ENCODE assay signal across 1 cellular context in the genomic region with DNA sequence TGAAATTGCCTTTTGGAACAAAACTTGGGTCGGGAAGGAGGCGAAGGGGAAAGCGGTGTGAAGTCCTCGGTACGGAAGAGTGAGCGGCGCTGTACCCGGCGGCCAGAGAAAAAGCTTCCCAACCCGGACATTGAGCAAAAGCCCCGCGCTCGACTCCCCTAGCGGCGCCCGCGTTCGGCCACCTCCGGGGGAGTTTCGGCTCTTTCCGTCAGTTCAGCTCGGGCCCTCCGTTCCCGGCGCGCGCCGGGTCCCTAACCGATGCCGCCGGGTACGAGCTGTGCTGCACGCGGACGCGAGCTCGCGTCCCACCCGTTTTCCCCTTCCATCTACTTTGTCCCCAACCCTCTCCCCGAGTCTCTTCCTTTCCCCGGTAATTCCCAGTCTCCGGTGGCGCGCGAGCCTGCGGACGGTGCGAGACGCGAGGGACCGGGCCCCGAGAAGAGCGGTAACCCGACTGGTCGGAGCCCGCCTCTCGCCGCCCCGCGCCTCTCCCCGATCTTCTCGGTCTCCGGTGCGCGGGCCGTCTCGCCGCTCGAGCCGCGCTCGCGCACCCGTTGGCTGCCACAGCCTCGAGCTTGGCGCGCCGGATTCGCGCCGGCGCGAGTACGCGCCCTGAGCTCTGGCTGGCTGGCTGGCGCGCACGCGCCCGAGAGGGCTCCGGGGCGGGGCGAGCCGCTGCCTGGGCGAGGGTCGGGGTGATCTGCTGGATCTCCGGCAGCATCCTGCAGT.
TF ChIP-seq lines count a peak whose summit lies in the region.

No MANE protein-coding gene starts in this region.

TF ChIP-seq in K562, 482 proteins besides CTCF, POLR2A, EP300 and RAD21 (continued from another document and continues in another):
- TF ChIP-seq KLF6 (CRISPR knock-in tag; IDR thresholded peaks at IDR 0.05; ENCODE audit: borderline replicate concordance) (no peak), NCOA2 (IDR thresholded peaks at IDR 0.05; ENCODE audit: partially characterized antibody in 2 of 2) (no peak), ETV6 (IDR thresholded peaks at IDR 0.05; ENCODE audit: borderline replicate concordance in 1 of 2, low read depth in 2 of 2, low read length in 1 of 2) (no peak), ETV6 (CRISPR knock-in tag; IDR thresholded peaks at IDR 0.05; ENCODE audit: borderline replicate concordance) (no peak), CBFB (CRISPR knock-in tag; IDR thresholded peaks at IDR 0.05) (no peak), MECOM (CRISPR knock-in tag; IDR thresholded peaks at IDR 0.05) (no peak), ZNF175 (CRISPR knock-in tag; IDR thresholded peaks at IDR 0.05; ENCODE audit: low read depth) (peak; percentile 82; the same call in 1 of the 2 replicates), SP2 (IDR thresholded peaks at IDR 0.05; ENCODE audit: extremely low read depth, low read depth, low read length, poor library complexity, severe bottlenecking) (no peak), ZNF583 (CRISPR knock-in tag; IDR thresholded peaks at IDR 0.05) (no peak), CTCFL (IDR thresholded peaks at IDR 0.05; ENCODE audit: borderline replicate concordance, insufficient read depth, low read depth, low read length, poor library complexity, severe bottlenecking) (peak; percentile 44), SMAD3 (CRISPR knock-in tag; conservative IDR thresholded peaks at IDR 0.05) (no peak), NEUROD1 (IDR thresholded peaks at IDR 0.05; ENCODE audit: borderline replicate concordance, low read depth, low read length, partially characterized antibody) (no peak), TAF1 (IDR thresholded peaks at IDR 0.05; ENCODE audit: control insufficient read depth, extremely low read depth, insufficient read depth, low read length, severe bottlenecking) (peak; percentile 77), NRF1 (conservative IDR thresholded peaks at IDR 0.05 in 1 of 2, IDR thresholded peaks at IDR 0.05 in 1 of 2) (peak; percentile 96), ELF2 (CRISPR knock-in tag; IDR thresholded peaks at IDR 0.05) (no peak), MAX (CRISPR knock-in tag; IDR thresholded peaks at IDR 0.05) (peak; percentile 67), SMAD2 (IDR thresholded peaks at IDR 0.05; ENCODE audit: low read depth, low read length) (no peak), HNRNPUL1 (IDR thresholded peaks at IDR 0.05; ENCODE audit: low read length) (no peak), ZSCAN32 (CRISPR knock-in tag; IDR thresholded peaks at IDR 0.05) (no peak), RAD51 (IDR thresholded peaks at IDR 0.05; ENCODE audit: borderline replicate concordance, low read depth) (no peak), HEY1 (CRISPR knock-in tag; IDR thresholded peaks at IDR 0.05; ENCODE audit: borderline replicate concordance) (no peak), NFATC3 (IDR thresholded peaks at IDR 0.05) (no peak), CBFA2T2 (conservative IDR thresholded peaks at IDR 0.05) (no peak), GTF2A2 (tag; IDR thresholded peaks at IDR 0.05) (no peak), ZBTB8A (IDR thresholded peaks at IDR 0.05; ENCODE audit: partially characterized antibody) (no peak), E2F1 (CRISPR knock-in tag; IDR thresholded peaks at IDR 0.05) (peak; percentile 89), ETV5 (CRISPR knock-in tag; IDR thresholded peaks at IDR 0.05; ENCODE audit: low read depth) (peak; percentile 63), NFIC (IDR thresholded peaks at IDR 0.05) (peak; percentile 37; the same call in 1 of the 2 replicates), DIDO1 (tag; IDR thresholded peaks at IDR 0.05; ENCODE audit: low read depth) (no peak), ZNF561 (CRISPR knock-in tag; conservative IDR thresholded peaks at IDR 0.05) (no peak), ATF7 (IDR thresholded peaks at IDR 0.05) (peak; percentile 77; the same call in 1 of the 2 replicates), DNMT1 (IDR thresholded peaks at IDR 0.05) (no peak), ASH1L (IDR thresholded peaks at IDR 0.05; ENCODE audit: borderline replicate concordance, low read depth, partially characterized antibody) (peak; percentile 31), ATF4 (CRISPR knock-in tag; IDR thresholded peaks at IDR 0.05) (no peak), XRCC3 (IDR thresholded peaks at IDR 0.05) (no peak), NUFIP1 (IDR thresholded peaks at IDR 0.05; ENCODE audit: partially characterized antibody) (no peak), RBM14 (IDR thresholded peaks at IDR 0.05; ENCODE audit: borderline replicate concordance, insufficient read depth, low read depth, low read length) (no peak), CREM (IDR thresholded peaks at IDR 0.05; ENCODE audit: low read depth) (peak; percentile 39), POLR2AphosphoS2 (IDR thresholded peaks at IDR 0.05; ENCODE audit: low read length) (no peak), TCF7 (IDR thresholded peaks at IDR 0.05; ENCODE audit: borderline replicate concordance) (no peak), ZNF217 (CRISPR knock-in tag; IDR thresholded peaks at IDR 0.05) (no peak), MAZ (CRISPR knock-in tag; conservative IDR thresholded peaks at IDR 0.05 in 1 of 2, IDR thresholded peaks at IDR 0.05 in 1 of 2) (peak; percentile 55 to 71; a peak in 3 of 4 replicates), ZC3H4 (CRISPR knock-in tag; IDR thresholded peaks at IDR 0.05; ENCODE audit: borderline replicate concordance) (no peak), ZNF263 (CRISPR knock-in tag; IDR thresholded peaks at IDR 0.05; ENCODE audit: borderline replicate concordance) (no peak; the same call in 1 of the 2 replicates), SMARCE1 (IDR thresholded peaks at IDR 0.05) (0 out of 2 replicates have a peak, but pooled peaks have one; percentile 8), FOXJ2 (tag; IDR thresholded peaks at IDR 0.05) (no peak), XRCC5 (IDR thresholded peaks at IDR 0.05; ENCODE audit: low read depth, low read length) (no peak)
- TF ChIP-seq, protein P1, sequence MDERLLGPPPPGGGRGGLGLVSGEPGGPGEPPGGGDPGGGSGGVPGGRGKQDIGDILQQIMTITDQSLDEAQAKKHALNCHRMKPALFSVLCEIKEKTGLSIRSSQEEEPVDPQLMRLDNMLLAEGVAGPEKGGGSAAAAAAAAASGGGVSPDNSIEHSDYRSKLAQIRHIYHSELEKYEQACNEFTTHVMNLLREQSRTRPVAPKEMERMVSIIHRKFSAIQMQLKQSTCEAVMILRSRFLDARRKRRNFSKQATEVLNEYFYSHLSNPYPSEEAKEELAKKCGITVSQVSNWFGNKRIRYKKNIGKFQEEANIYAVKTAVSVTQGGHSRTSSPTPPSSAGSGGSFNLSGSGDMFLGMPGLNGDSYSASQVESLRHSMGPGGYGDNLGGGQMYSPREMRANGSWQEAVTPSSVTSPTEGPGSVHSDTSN (CRISPR knock-in tag; IDR thresholded peaks at IDR 0.05; ENCODE audit: low read depth): no peak
- TF ChIP-seq, protein P1 (tag; conservative IDR thresholded peaks at IDR 0.05; ENCODE audit: low read depth): no peak
- TF ChIP-seq, protein P2, sequence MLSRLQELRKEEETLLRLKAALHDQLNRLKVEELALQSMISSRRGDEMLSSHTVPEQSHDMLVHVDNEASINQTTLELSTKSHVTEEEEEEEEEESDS (CRISPR knock-in tag; IDR thresholded peaks at IDR 0.05): no peak
- TF ChIP-seq, protein P3, sequence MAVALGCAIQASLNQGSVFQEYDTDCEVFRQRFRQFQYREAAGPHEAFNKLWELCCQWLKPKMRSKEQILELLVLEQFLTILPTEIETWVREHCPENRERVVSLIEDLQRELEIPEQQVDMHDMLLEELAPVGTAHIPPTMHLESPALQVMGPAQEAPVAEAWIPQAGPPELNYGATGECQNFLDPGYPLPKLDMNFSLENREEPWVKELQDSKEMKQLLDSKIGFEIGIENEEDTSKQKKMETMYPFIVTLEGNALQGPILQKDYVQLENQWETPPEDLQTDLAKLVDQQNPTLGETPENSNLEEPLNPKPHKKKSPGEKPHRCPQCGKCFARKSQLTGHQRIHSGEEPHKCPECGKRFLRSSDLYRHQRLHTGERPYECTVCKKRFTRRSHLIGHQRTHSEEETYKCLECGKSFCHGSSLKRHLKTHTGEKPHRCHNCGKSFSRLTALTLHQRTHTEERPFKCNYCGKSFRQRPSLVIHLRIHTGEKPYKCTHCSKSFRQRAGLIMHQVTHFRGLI (CRISPR knock-in tag; IDR thresholded peaks at IDR 0.05): no peak
- TF ChIP-seq, protein P4, sequence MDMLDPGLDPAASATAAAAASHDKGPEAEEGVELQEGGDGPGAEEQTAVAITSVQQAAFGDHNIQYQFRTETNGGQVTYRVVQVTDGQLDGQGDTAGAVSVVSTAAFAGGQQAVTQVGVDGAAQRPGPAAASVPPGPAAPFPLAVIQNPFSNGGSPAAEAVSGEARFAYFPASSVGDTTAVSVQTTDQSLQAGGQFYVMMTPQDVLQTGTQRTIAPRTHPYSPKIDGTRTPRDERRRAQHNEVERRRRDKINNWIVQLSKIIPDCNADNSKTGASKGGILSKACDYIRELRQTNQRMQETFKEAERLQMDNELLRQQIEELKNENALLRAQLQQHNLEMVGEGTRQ (CRISPR knock-in tag; IDR thresholded peaks at IDR 0.05): no peak
- TF ChIP-seq, protein P5, sequence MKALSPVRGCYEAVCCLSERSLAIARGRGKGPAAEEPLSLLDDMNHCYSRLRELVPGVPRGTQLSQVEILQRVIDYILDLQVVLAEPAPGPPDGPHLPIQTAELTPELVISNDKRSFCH (CRISPR knock-in tag; IDR thresholded peaks at IDR 0.05): no peak
- TF ChIP-seq, protein P5 (tag; IDR thresholded peaks at IDR 0.05): no peak
- TF ChIP-seq, protein P6, sequence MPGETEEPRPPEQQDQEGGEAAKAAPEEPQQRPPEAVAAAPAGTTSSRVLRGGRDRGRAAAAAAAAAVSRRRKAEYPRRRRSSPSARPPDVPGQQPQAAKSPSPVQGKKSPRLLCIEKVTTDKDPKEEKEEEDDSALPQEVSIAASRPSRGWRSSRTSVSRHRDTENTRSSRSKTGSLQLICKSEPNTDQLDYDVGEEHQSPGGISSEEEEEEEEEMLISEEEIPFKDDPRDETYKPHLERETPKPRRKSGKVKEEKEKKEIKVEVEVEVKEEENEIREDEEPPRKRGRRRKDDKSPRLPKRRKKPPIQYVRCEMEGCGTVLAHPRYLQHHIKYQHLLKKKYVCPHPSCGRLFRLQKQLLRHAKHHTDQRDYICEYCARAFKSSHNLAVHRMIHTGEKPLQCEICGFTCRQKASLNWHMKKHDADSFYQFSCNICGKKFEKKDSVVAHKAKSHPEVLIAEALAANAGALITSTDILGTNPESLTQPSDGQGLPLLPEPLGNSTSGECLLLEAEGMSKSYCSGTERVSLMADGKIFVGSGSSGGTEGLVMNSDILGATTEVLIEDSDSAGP (CRISPR knock-in tag; IDR thresholded peaks at IDR 0.05): 0 out of 2 replicates have a peak, but pooled peaks have one; percentile 22
